30 cellular contexts compared by ENCODE assay signal in the genomic region with DNA sequence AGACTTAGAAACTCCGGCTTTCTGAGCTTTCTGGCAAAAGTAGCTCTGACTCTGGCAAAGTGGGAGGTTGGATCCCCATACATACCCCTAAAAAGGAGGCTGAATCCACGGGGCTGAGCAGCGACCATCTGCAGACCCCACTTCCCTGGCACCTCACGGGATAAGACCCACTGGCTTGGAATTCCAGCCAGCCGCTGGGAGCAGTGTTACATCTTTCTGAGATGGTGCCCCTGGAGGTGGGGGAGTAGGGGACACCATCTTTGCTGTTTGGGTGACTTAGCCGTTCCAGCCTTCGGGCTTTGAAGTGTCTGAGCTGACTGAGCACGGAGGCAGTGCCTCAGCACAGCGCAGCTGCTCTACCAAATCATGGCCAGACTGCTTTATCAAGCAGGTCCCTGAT. TPM values are rescaled to one million over a fixed set of nuclear protein-coding genes. Genes with fewer than 3 reads are reported as not detected.
"Had no signal": no experiment of that assay in that cellular context is flagged by ENCODE, and none has a peak within 500 bp of the region (broad histone marks: within the 10 kb centered on the region; RNA-seq: fewer than 3 reads in every experiment).

No MANE protein-coding gene starts in this region.

- H3K36me3 ChIP-seq: adrenal gland, ascending aorta, brain microvascular endothelial cell, esophagus muscularis mucosa, neutrophil, pancreas, thyroid gland had no signal

- H3K9me3 Mint-ChIP-seq: activated T-cell treated with anti-CD3 and anti-CD28 coated beads, Interleukin-2, amount 50 U/mL, for 24 hours; stimulated activated naive CD8-positive, alpha-beta T cell treated with anti-CD3 and anti-CD28 coated beads, Interleukin-15, Interleukin-2, amounts not matched to agents 100 ng/mL and 50 ng/mL, for 24 hours had no signal

- FAIRE-seq: frontal cortex, pancreas had no signal

- H3K9me3 ChIP-seq: adrenal gland, ascending aorta, esophagus muscularis mucosa, neutrophil, pancreas, thyroid gland had no signal

- H3K27ac Mint-ChIP-seq: activated CD4-positive, alpha-beta T cell treated with anti-CD3 and anti-CD28 coated beads for 36 hours; activated naive CD8-positive, alpha-beta T cell; activated T-cell treated with anti-CD3 and anti-CD28 coated beads, Interleukin-2, amount 50 U/mL, for 24 hours; activated T-helper 17 cell treated with anti-CD3 and anti-CD28 coated beads, Interleukin-2, amount 50 U/mL, for 72 hours; effector memory CD8-positive, alpha-beta T cell; natural killer cell; stimulated activated naive CD8-positive, alpha-beta T cell treated with anti-CD3 and anti-CD28 coated beads, Interleukin-15, Interleukin-2, amounts not matched to agents 100 ng/mL and 50 ng/mL, for 24 hours; T-helper 2 cell treated with Interferon-gamma antibody and Interleukin-4, amounts not matched to agents 5 μg/mL and 100 μg/mL, for 36 hours had no signal

- H3K4me3 ChIP-seq: adrenal gland, ascending aorta, dorsolateral prefrontal cortex, esophagus muscularis mucosa, pancreas, thyroid gland had no signal

- H3K4me1 ChIP-seq: adrenal gland, ascending aorta, esophagus muscularis mucosa, pancreas, thyroid gland had no signal

- H3K4me1 Mint-ChIP-seq: activated CD4-positive, alpha-beta T cell treated with anti-CD3 and anti-CD28 coated beads for 36 hours; activated T-helper 17 cell treated with anti-CD3 and anti-CD28 coated beads, Interleukin-2, amount 50 U/mL, for 72 hours; natural killer cell had no signal

- H3K4me3 Mint-ChIP-seq: activated CD4-positive, alpha-beta T cell treated with anti-CD3 and anti-CD28 coated beads for 36 hours; activated naive CD8-positive, alpha-beta T cell; activated T-cell treated with anti-CD3 and anti-CD28 coated beads, Interleukin-2, amount 50 U/mL, for 24 hours; activated T-helper 17 cell treated with anti-CD3 and anti-CD28 coated beads, Interleukin-2, amount 50 U/mL, for 72 hours; effector memory CD8-positive, alpha-beta T cell; natural killer cell; stimulated activated naive CD8-positive, alpha-beta T cell treated with anti-CD3 and anti-CD28 coated beads, Interleukin-15, Interleukin-2, amounts not matched to agents 100 ng/mL and 50 ng/mL, for 24 hours; T-helper 2 cell treated with Interferon-gamma antibody and Interleukin-4, amounts not matched to agents 5 μg/mL and 100 μg/mL, for 36 hours had no signal

- H3K36me3 Mint-ChIP-seq: activated naive CD8-positive, alpha-beta T cell; natural killer cell had no signal

- ATAC-seq: activated CD4-positive, alpha-beta T cell treated with anti-CD3 and anti-CD28 coated beads for 36 hours; activated T-helper 17 cell treated with anti-CD3 and anti-CD28 coated beads, Interleukin-2, amount 50 U/mL, for 72 hours; effector memory CD8-positive, alpha-beta T cell; left ventricle myocardium superior; natural killer cell; right cardiac atrium had no signal

- H3K27me3 Mint-ChIP-seq: activated CD4-positive, alpha-beta T cell treated with anti-CD3 and anti-CD28 coated beads for 36 hours; activated naive CD8-positive, alpha-beta T cell; activated T-cell treated with anti-CD3 and anti-CD28 coated beads, Interleukin-2, amount 50 U/mL, for 24 hours; activated T-helper 17 cell treated with anti-CD3 and anti-CD28 coated beads, Interleukin-2, amount 50 U/mL, for 72 hours; effector memory CD8-positive, alpha-beta T cell; stimulated activated naive CD8-positive, alpha-beta T cell treated with anti-CD3 and anti-CD28 coated beads, Interleukin-15, Interleukin-2, amounts not matched to agents 100 ng/mL and 50 ng/mL, for 24 hours had no signal

- H3K27ac ChIP-seq: adrenal gland, ascending aorta, brain microvascular endothelial cell, dorsolateral prefrontal cortex, esophagus muscularis mucosa, neutrophil, pancreas, thyroid gland had no signal

- DNase-seq: activated CD4-positive, alpha-beta T cell treated with anti-CD3 and anti-CD28 coated beads for 36 hours; activated CD4-positive, alpha-beta T cell treated with anti-CD3 and anti-CD28 coated beads, Interleukin-2, amount 50 U/mL, for 4 hours; activated CD8-positive, alpha-beta memory T cell treated with anti-CD3 and anti-CD28 coated beads for 24 hours; activated CD8-positive, alpha-beta memory T cell treated with anti-CD3 and anti-CD28 coated beads, Interleukin-2, amount 50 U/mL, for 4 hours; activated T-cell treated with anti-CD3 and anti-CD28 coated beads, Interleukin-2, amount 50 U/mL, for 24 hours; brain microvascular endothelial cell; caudate nucleus; dorsolateral prefrontal cortex; effector memory CD8-positive, alpha-beta T cell; glutamatergic neuron; hippocampal formation; left ventricle myocardium superior; mammary epithelial cell; midbrain; natural killer cell; stimulated activated CD4-positive, alpha-beta T cell treated with anti-CD3 and anti-CD28 coated beads, Interleukin-1b, Interleukin-23, amount 100 ng/mL, for 48 hours had no signal

- H3K27me3 ChIP-seq: adrenal gland, ascending aorta, brain microvascular endothelial cell, dorsolateral prefrontal cortex, esophagus muscularis mucosa, neutrophil, pancreas, thyroid gland had no signal

RNA-seq across cellular contexts. Expression of a gene that starts 45.0 kb away (rescaled TPM):
- total RNA-seq: activated CD4-positive, alpha-beta T cell treated with anti-CD3 and anti-CD28 coated beads for 36 hours; activated T-helper 17 cell treated with anti-CD3 and anti-CD28 coated beads, Interleukin-2, amount 50 U/mL, for 72 hours; ascending aorta; esophagus muscularis mucosa; left ventricle myocardium superior; mammary epithelial cell; natural killer cell; pancreas; pulmonary artery endothelial cell; thyroid gland; ureter had no signal
- polyA plus RNA-seq: mammary epithelial cell had no signal
